In genomic region chr21:46616656-46617055, GRCh38 we compare ENCODE assay signal across 1 cellular context.
TF ChIP-seq lines count a peak whose summit lies in the region.

No MANE protein-coding gene starts in this region.

TF ChIP-seq in HEK293, 187 proteins besides CTCF, POLR2A, EP300 and RAD21 (continued from another document):
- TF ChIP-seq INSM2 (tag by site-specific recombination; IDR thresholded peaks at IDR 0.05) (no peak), ZNF121 (tag by site-specific recombination; IDR thresholded peaks at IDR 0.05) (no peak), SCRT1 (tag by site-specific recombination; IDR thresholded peaks at IDR 0.05; ENCODE audit: borderline replicate concordance) (no peak)
